Comparison of ENCODE assay signal across 7 cellular contexts in the genomic region with DNA sequence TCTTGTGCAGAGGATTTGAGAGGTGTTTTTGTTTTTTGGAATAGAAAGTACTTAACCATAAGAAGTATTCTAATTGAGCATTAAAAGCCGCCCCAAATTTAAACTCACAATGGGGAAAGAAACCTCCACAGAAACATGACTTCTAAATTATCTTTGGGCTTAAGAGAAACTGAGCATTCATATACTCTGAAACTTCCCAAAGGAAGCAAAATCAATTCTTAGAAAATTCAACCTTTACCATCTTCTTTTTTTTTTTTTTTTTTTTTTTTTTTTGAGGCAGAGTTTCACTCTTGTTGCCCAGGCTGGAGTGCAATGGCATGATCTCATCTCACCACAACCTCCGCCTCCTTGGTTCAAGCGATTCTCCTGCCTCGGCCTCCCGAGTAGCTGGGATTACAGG.
DNase-seq lines count a peak whose midpoint lies in the region; TF ChIP-seq lines count a peak whose summit lies in the region.
"Not testable (repeated sequence)": the region's sequence is repeated elsewhere in the genome, so short reads cannot be mapped to it uniquely, and the experiment has no call there.

No MANE protein-coding gene starts in this region.

- H2BK5ac ChIP-seq in mesendoderm (ENCODE audit: low read length) = not testable (repeated sequence)

- H4K8ac ChIP-seq in mesendoderm (ENCODE audit: low read depth, low read length) = not testable (repeated sequence)

- H3K18ac ChIP-seq in mesendoderm (ENCODE audit: low read length) = peak overlapping the region; percentile 98

- H3K9me3 ChIP-seq in HEK293 (ENCODE audit: control insufficient read depth, insufficient read depth, low read depth, low read length); ascending aorta; endodermal cell (ENCODE audit: control insufficient read depth, low read length); left ventricle myocardium inferior (replicated peaks); parathyroid adenoma (ENCODE audit: control insufficient read depth, low read length); suprapubic skin: not testable (repeated sequence)

- not testable (repeated sequence) for H2BK120ac ChIP-seq in mesendoderm (ENCODE audit: low read depth, low read length)

- H3K27ac Mint-ChIP-seq in endodermal cell = peak overlapping the region; percentile 67

- 80 to 83% methylated on average over 2 to 5 of the region's 5 CpGs for WGBS in endodermal cell (ENCODE audit: insufficient coverage in 1 of 2, insufficient read length in 1 of 2), 2 experiments
- no CpG with 5 or more reads among the region's 5 CpGs for WGBS in mesendoderm (ENCODE audit: extremely low coverage, insufficient coverage, low lambda C conversion rate)
- WGBS in suprapubic skin = 91% methylated on average over 5 of the region's 5 CpGs

- H3K79me2 ChIP-seq in mesendoderm (ENCODE audit: control insufficient read depth, insufficient read depth, low read length); parathyroid adenoma: not testable (repeated sequence)

- not testable (repeated sequence) for TF ChIP-seq CTCF in HEK293 (tag by site-specific recombination; IDR thresholded peaks at IDR 0.05); ascending aorta (IDR thresholded peaks at IDR 0.05); endodermal cell (conservative IDR thresholded peaks at IDR 0.05); left ventricle myocardium inferior (IDR thresholded peaks at IDR 0.05; ENCODE audit: borderline replicate concordance); parathyroid adenoma (IDR thresholded peaks at IDR 0.05); suprapubic skin (IDR thresholded peaks at IDR 0.05)

- H3K27me3 ChIP-seq in ascending aorta; endodermal cell (ENCODE audit: control insufficient read depth, insufficient read depth, low read length, poor library complexity, severe bottlenecking); left ventricle myocardium inferior (ENCODE audit: low read depth); mesendoderm (ENCODE audit: insufficient read depth, low read length, poor library complexity); parathyroid adenoma (ENCODE audit: control insufficient read depth, insufficient read depth, low read length); suprapubic skin: not testable (repeated sequence)

- not testable (repeated sequence) for H3K4me2 ChIP-seq in mesendoderm (ENCODE audit: low read length); parathyroid adenoma (ENCODE audit: low read length)

- intact Hi-C loops in ascending aorta (cut with DNase I); left ventricle myocardium inferior (cut with micrococcal nuclease): not testable (repeated sequence)

- H3K9me3 Mint-ChIP-seq in endodermal cell = not testable (repeated sequence)

- H3K23ac ChIP-seq in mesendoderm (ENCODE audit: low read length) = not testable (repeated sequence)

- not testable (repeated sequence) for H3K4me3 Mint-ChIP-seq in endodermal cell

- not testable (repeated sequence) for H2AK5ac ChIP-seq in mesendoderm (ENCODE audit: low read length)

- not testable (repeated sequence) for H2BK15ac ChIP-seq in mesendoderm (replicated peaks; ENCODE audit: low read depth)

- not testable (repeated sequence) for H3K4ac ChIP-seq in mesendoderm (ENCODE audit: low read depth, low read length)

- not testable (repeated sequence) for H3K27me3 Mint-ChIP-seq in endodermal cell (ENCODE audit: insufficient read depth)

- not testable (repeated sequence) for TF ChIP-seq EP300 in suprapubic skin (IDR thresholded peaks at IDR 0.05)

- peak overlapping the region; percentile 61 for H2AFZ ChIP-seq in parathyroid adenoma

- not testable (repeated sequence) for H4K5ac ChIP-seq in mesendoderm (ENCODE audit: low read length)

- not testable (repeated sequence) for H3K9ac ChIP-seq in endodermal cell (ENCODE audit: extremely low read depth, low read length, poor library complexity, severe bottlenecking); mesendoderm (ENCODE audit: low read length); parathyroid adenoma

- H3K4me3 ChIP-seq in HEK293 (ENCODE audit: low read depth, low read length); ascending aorta; endodermal cell (ENCODE audit: low read length); mesendoderm (ENCODE audit: low read length); parathyroid adenoma (ENCODE audit: low read depth, low read length); suprapubic skin: not testable (repeated sequence)
- peak overlapping the region; percentile 5 for H3K4me3 ChIP-seq in left ventricle myocardium inferior

- not testable (repeated sequence) for H3K36me3 ChIP-seq in HEK293 (ENCODE audit: control insufficient read depth in 2 of 2, insufficient read depth in 1 of 2, low read length in 2 of 2); endodermal cell (ENCODE audit: control insufficient read depth, insufficient read depth, low read length); left ventricle myocardium inferior; mesendoderm (ENCODE audit: control insufficient read depth, insufficient read depth, low read length); parathyroid adenoma (ENCODE audit: control insufficient read depth, insufficient read depth, low read length); suprapubic skin
- H3K36me3 ChIP-seq in ascending aorta = peaks cover 7 to 15% of the 10 kb centered on the region in 2 donors

- H3K27ac ChIP-seq in HEK293 (ENCODE audit: extremely low read depth, low read depth, low read length) (peak overlapping the region; percentile 28; the same call in 1 of the 2 replicates), ascending aorta (peak overlapping the region; percentile 93 to 95), endodermal cell (ENCODE audit: low read depth, low read length) (peak overlapping the region; percentile 64), left ventricle myocardium inferior (replicated peaks) (peak overlapping the region; percentile 92), mesendoderm (ENCODE audit: low read depth, low read length) (peak overlapping the region; percentile 77), suprapubic skin (peak overlapping the region; percentile 81)
- not testable (repeated sequence) for H3K27ac ChIP-seq in parathyroid adenoma

- not testable (repeated sequence) for H3K36me3 Mint-ChIP-seq in endodermal cell (ENCODE audit: low read depth)

- H3K56ac ChIP-seq in mesendoderm (ENCODE audit: low read length) = not testable (repeated sequence)

- H3K4me1 ChIP-seq in HEK293 (ENCODE audit: control insufficient read depth, insufficient read depth, low read length) (peaks cover 12% of the 10 kb centered on the region), ascending aorta (peaks cover 12 to 92% of the 10 kb centered on the region in 2 donors), endodermal cell (ENCODE audit: control insufficient read depth, insufficient read depth, low read length) (peaks cover 25% of the 10 kb centered on the region), left ventricle myocardium inferior (peaks cover 94% of the 10 kb centered on the region), mesendoderm (ENCODE audit: control insufficient read depth, low read depth, low read length) (peaks cover 21% of the 10 kb centered on the region), suprapubic skin (peaks cover 36% of the 10 kb centered on the region)
- H3K4me1 ChIP-seq in parathyroid adenoma = not testable (repeated sequence)

- not testable (repeated sequence) for H3K79me1 ChIP-seq in mesendoderm (ENCODE audit: low read length)

- POLR2A ChIA-PET in HEK293 (lab: Yijun Ruan, JAX) = interaction anchor here (0.6 kb wide), 1 partner anchor 15 kb away, joined by 10 read pairs; no protein-coding TSS in a partner anchor

- DNase-seq in ascending aorta (ENCODE audit: low spot score in 2 of 2); endodermal cell; left ventricle myocardium inferior; mesendoderm; suprapubic skin (ENCODE audit: low spot score in 2 of 2): not testable (repeated sequence)

- H3K4me1 Mint-ChIP-seq in endodermal cell = peaks cover 51% of the 10 kb centered on the region

- TF ChIP-seq POLR2A in suprapubic skin (IDR thresholded peaks at IDR 0.05) = not testable (repeated sequence)

- CTCF ChIA-PET in HEK293 (lab: Yijun Ruan, JAX) = interaction anchor here (0.6 to 1.0 kb wide), 3 partner anchors 17 to 91 kb away, joined by 3 to 4 read pairs (median 3); no protein-coding TSS in a partner anchor

TF ChIP-seq in HEK293, 187 proteins besides CTCF, POLR2A, EP300 and RAD21:
- TF ChIP-seq ZNF362 (tag by site-specific recombination; IDR thresholded peaks at IDR 0.05) = peak; percentile 78
- peak; percentile 19 for TF ChIP-seq ZNF335 (tag by site-specific recombination; conservative IDR thresholded peaks at IDR 0.05)
